11 cellular contexts compared by ENCODE assay signal in genomic region chr10:30445716-30446115, GRCh38.
DNase-seq lines count a peak whose midpoint lies in the region.
"Had no signal": no experiment of that assay in that cellular context is flagged by ENCODE, and none has a peak within 500 bp of the region (broad histone marks: within the 10 kb centered on the region; RNA-seq: fewer than 3 reads in every experiment).

No MANE protein-coding gene starts in this region.

- DNase-seq in GM04503 (ENCODE audit: low read depth): peak; percentile 90
- DNase-seq in astrocyte of the hippocampus (ENCODE audit: low read depth, low spot score): peak; percentile 29
- DNase-seq in hepatic stellate cell (ENCODE audit: low spot score): peak; percentile 52
- peak; percentile 77 for DNase-seq in stromal cell of bone marrow (ENCODE audit: low read depth)
- DNase-seq in effector CD4-positive, alpha-beta T cell: no peak
- DNase-seq in T-helper 9 cell: no peak
- DNase-seq in inferior parietal cortex (ENCODE audit: extremely low spot score): no peak
- DNase-seq in middle frontal gyrus (ENCODE audit: extremely low spot score, low spot score): no peak
- DNase-seq: activated CD4-positive, alpha-beta memory T cell treated with anti-CD3 and anti-CD28 coated beads for 36 hours; SHP77; stimulated activated CD4-positive, alpha-beta T cell treated with anti-CD3 and anti-CD28 coated beads, Interleukin-4, amount 100 ng/mL, for 4 hours had no signal

Comparison
In these comparisons a context has a peak if more than half of its experiments do, and no peak if none do; other contexts are left out.
1. DNase-seq: peak in GM04503 (single experiment), astrocyte of the hippocampus (single experiment), hepatic stellate cell (single experiment) and stromal cell of bone marrow (single experiment); none in effector CD4-positive, alpha-beta T cell (single experiment), T-helper 9 cell (single experiment), inferior parietal cortex (single experiment) and middle frontal gyrus (single experiment).